In genomic region chr1:34746785-34747637, GRCh38 we compare ENCODE assay signal across 26 cellular contexts. TPM values are rescaled to one million over a fixed set of nuclear protein-coding genes. Genes with fewer than 3 reads are reported as not detected.
DNase-seq lines count a peak whose midpoint lies in the region; ATAC-seq and TF ChIP-seq lines count a peak whose summit lies in the region.
"Had no signal": no experiment of that assay in that cellular context is flagged by ENCODE, and none has a peak within 500 bp of the region (broad histone marks: within the 10 kb centered on the region; RNA-seq: fewer than 3 reads in every experiment).

No MANE protein-coding gene starts in this region.

- TF ChIP-seq POLR2A in uterus (IDR thresholded peaks at IDR 0.05), result no peak

- POLR2A ChIA-PET in HEK293 (lab: Yijun Ruan, JAX), result no interaction called here

- DNase-seq in NCI-H2227 (lab: John Stamatoyannopoulos, UW; ENCODE audit: unreplicated experiment), result peak; percentile 80
- DNase-seq in left colon, result peak; percentile 43 to 45
- DNase-seq in retina, result peak; percentile 38
- no peak for DNase-seq in Kasumi-1 (lab: John Stamatoyannopoulos, UW)
- no peak for DNase-seq in NCI-H1930 (lab: John Stamatoyannopoulos, UW)
- DNase-seq in uterus, result no peak
- DNase-seq: Caco-2; CD8-positive, alpha-beta T cell; GOT3; HCEC 1CT; IMR-90; NCI-H1092; NCI-H1436 treated with DMSO at 0.1 percent for 48 hours; NCI-H187 treated with DMSO at 0.1 percent for 48 hours; NCI-H345; NCI-H524; NCI-H748 treated with DMSO at 0.1 percent for 48 hours; NK-92 treated with Interleukin-12 subunit alpha and Interleukin-12 subunit beta, amount 100 ng/mL, for 24 hours; PC-3; SJCRH30 had no signal

- peak; percentile 68 for ATAC-seq in left colon
- ATAC-seq: CD8-positive, alpha-beta T cell; PC-3; Right ventricle myocardium inferior; SK-N-SH treated with all-trans-retinoic acid at 6 μM for 48 hours had no signal

- intact Hi-C loops in left colon (cut with DNase I, micrococcal nuclease) (no loop called here), uterus (cut with DNase I; ENCODE audit: low total_unique reads) (no loop called here)

- CTCF ChIA-PET in HEK293 (lab: Yijun Ruan, JAX), result interaction anchor here (0.6 to 0.8 kb wide), 2 partner anchors 16 to 151 kb away, joined by 3 to 5 read pairs; no protein-coding TSS in a partner anchor

- TF ChIP-seq CTCF in HEK293 (tag by site-specific recombination; IDR thresholded peaks at IDR 0.05), result no peak
- no peak for TF ChIP-seq CTCF in uterus (IDR thresholded peaks at IDR 0.05)

- no peaks in the 10 kb centered on the region for H3K9me3 ChIP-seq in HEK293 (ENCODE audit: control insufficient read depth, insufficient read depth, low read depth, low read length)
- H3K9me3 ChIP-seq in uterus, result no peaks in the 10 kb centered on the region
- H3K9me3 ChIP-seq: Caco-2, SJCRH30 had no signal

- H3K4me3 ChIP-seq in HEK293 (ENCODE audit: low read depth, low read length), result no peak overlapping the region
- H3K4me3 ChIP-seq in uterus, result no peak overlapping the region
- H3K4me3 ChIP-seq: SJCRH30 had no signal

- no peaks in the 10 kb centered on the region for H3K27me3 ChIP-seq in uterus

- no peaks in the 10 kb centered on the region for H3K36me3 ChIP-seq in HEK293 (ENCODE audit: control insufficient read depth in 2 of 2, insufficient read depth in 1 of 2, low read length in 2 of 2)
- no peaks in the 10 kb centered on the region for H3K36me3 ChIP-seq in uterus
- H3K36me3 ChIP-seq: SJCRH30 had no signal

- no peak overlapping the region for H3K27ac ChIP-seq in HEK293 (ENCODE audit: extremely low read depth, low read depth, low read length)
- H3K27ac ChIP-seq in uterus, result no peak overlapping the region
- H3K27ac ChIP-seq: C4-2B, KMS-11, SJCRH30 had no signal

- H3K4me1 ChIP-seq in HEK293 (ENCODE audit: control insufficient read depth, insufficient read depth, low read length), result no peaks in the 10 kb centered on the region
- no peaks in the 10 kb centered on the region for H3K4me1 ChIP-seq in uterus
- H3K4me1 ChIP-seq: SJCRH30 had no signal

TF ChIP-seq in HEK293, 187 proteins besides CTCF, POLR2A, EP300 and RAD21:
- TF ChIP-seq ZNF768 (tag by site-specific recombination; IDR thresholded peaks at IDR 0.05), result peak; percentile 55; the same call in 1 of the 2 replicates
- no peak for TF ChIP-seq ZXDB (tag by site-specific recombination; IDR thresholded peaks at IDR 0.05)

RNA-seq across cellular contexts. Expression of gene GJB5, which starts 7.8 kb away (rescaled TPM):
- total RNA-seq in left colon, result not detected
- total RNA-seq in uterus, result under 1 TPM in 1 of 4 donors, not detected in 3; 0.41 TPM
- total RNA-seq: B cell; Caco-2; CD8-positive, alpha-beta T cell; IMR-90; Right ventricle myocardium inferior; SJCRH30 had no signal

RNA-seq across cellular contexts. Expression of gene GJB4, which starts 12.5 kb away (rescaled TPM):
- under 1 TPM in 1 of 2 donors, not detected in 1; 0.11 TPM for total RNA-seq in left colon
- total RNA-seq in uterus, result not detected
- total RNA-seq: B cell; Caco-2; CD8-positive, alpha-beta T cell; IMR-90; PC-3; Right ventricle myocardium inferior; SJCRH30 had no signal

RNA-seq across cellular contexts. Expression of gene GJB3, which starts 34.0 kb away (rescaled TPM):
- total RNA-seq in left colon (10 to 100 TPM in 1 of 2 donors, 1 to 10 TPM in 1; 6.7 to 11.0 TPM), uterus (1 to 10 TPM in 2 of 4 donors, not detected in 2; 1.0 to 4.7 TPM)
- total RNA-seq: B cell; CD8-positive, alpha-beta T cell; IMR-90; Right ventricle myocardium inferior; SJCRH30 had no signal

RNA-seq across cellular contexts. Expression of gene GJA4, which starts 45.8 kb away (rescaled TPM):
- total RNA-seq in left colon (1 to 10 TPM; 1.5 to 2.3 TPM), uterus (10 to 100 TPM in 3 of 4 donors, 1 to 10 TPM in 1; 2.9 to 32.8 (median 23.9) TPM)
- total RNA-seq: B cell; Caco-2; CD8-positive, alpha-beta T cell; IMR-90; PC-3; SJCRH30 had no signal

Comparison
In these comparisons a context has a peak if more than half of its experiments do, and no peak if none do; other contexts are left out.
1. DNase-seq: peak in NCI-H2227 (single experiment), left colon (2 of 2) and retina (single experiment); none in Kasumi-1 (0 of 2), NCI-H1930 (0 of 2) and uterus (0 of 2).